ENCODE assay signal across 8 cellular contexts in the genomic region with DNA sequence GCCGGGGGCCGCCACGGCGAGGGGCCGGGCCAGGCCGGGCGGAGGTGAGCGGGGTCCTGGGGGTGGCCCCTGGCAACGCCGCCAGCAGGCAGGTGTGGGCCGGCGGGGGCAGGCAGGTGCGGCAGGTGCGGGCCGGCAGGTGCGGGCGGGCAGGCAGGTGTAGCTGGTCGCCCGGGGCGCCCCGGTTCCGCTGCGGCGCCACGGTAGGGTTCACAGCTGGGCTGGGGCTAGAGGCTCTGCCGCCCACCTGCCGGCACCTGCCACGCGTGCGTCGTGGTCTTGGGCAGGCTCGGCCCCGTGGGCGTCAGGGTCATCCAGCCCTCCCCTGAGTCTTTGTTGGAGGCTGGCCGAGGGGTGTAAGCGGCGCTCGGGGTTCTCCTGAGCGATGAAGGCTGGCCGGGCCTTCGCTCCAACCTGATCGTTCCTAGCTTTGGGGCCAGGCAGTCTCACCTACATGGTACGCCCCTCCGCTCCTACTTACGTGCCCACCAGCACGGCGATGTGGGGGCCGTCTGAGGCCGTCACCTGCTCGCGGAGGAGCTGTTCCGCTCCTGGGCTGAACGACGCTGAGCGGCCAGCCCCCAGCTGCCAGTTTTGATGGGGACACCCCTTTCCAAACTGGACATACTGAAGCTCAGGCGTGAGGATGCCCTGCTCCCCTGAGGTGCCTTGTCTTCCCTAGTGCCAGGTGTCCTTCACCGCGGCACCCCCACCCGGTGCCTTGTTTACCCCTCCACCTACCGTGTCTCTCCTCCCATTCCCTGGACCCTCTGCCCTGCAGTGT. TPM values are rescaled to one million over a fixed set of nuclear protein-coding genes. Genes with fewer than 3 reads are reported as not detected.
A peak's percentile ranks its signal among the peaks of the same experiment; 100 is the strongest.
DNase-seq lines count a peak whose midpoint lies in the region; ATAC-seq and TF ChIP-seq lines count a peak whose summit lies in the region.

No MANE protein-coding gene starts in this region.

- H3F3A ChIP-seq in smooth muscle cell (ENCODE audit: low read depth), result no peaks in the 10 kb centered on the region

- peaks cover 45% of the 10 kb centered on the region for H4K20me1 ChIP-seq in smooth muscle cell (ENCODE audit: low read depth)

- peak overlapping the region; percentile 79 for H3K4me3 ChIP-seq in CD4-positive, CD25-positive, alpha-beta regulatory T cell (ENCODE audit: low read depth, low read length)
- peak overlapping the region; percentile 97 for H3K4me3 ChIP-seq in right cardiac atrium (ENCODE audit: low read length)
- peak overlapping the region; percentile 99 for H3K4me3 ChIP-seq in smooth muscle cell

- no peaks in the 10 kb centered on the region for H3K36me3 Mint-ChIP-seq in CD4-positive, CD25-positive, alpha-beta regulatory T cell
- H3K36me3 Mint-ChIP-seq in activated CD8-positive, alpha-beta T cell treated with anti-CD3 and anti-CD28 coated beads for 36 hours (ENCODE audit: low read depth), result peaks cover 24% of the 10 kb centered on the region

- WGBS in right cardiac atrium, result 2% methylated on average over 60 of the region's 60 CpGs
- WGBS in smooth muscle cell (ENCODE audit: low lambda C conversion rate), result 5% methylated on average over 40 of the region's 60 CpGs

- CTCF ChIA-PET in activated CD8-positive, alpha-beta T cell treated with anti-CD3 and anti-CD28 coated beads for 36 hours (lab: Charles Lee), result interaction anchor here (1.0 to 1.5 kb wide), 3 partner anchors 8 to 49 kb away, joined by 3 to 4 read pairs (median 3); no protein-coding TSS in a partner anchor

- POLR2A ChIA-PET in activated CD8-positive, alpha-beta T cell treated with anti-CD3 and anti-CD28 coated beads for 36 hours (lab: Charles Lee), result interaction anchor here (0.7 to 3.2 kb wide), 14 partner anchors 9 to 362 kb away, joined by 3 to 18 read pairs (median 4); a partner anchor contains a TSS

- intact Hi-C loops in activated CD8-positive, alpha-beta T cell treated with anti-CD3 and anti-CD28 coated beads for 36 hours (cut with micrococcal nuclease), result no loop called here
- intact Hi-C loops in right cardiac atrium (cut with DNase I), result no loop called here

- H3K4me1 ChIP-seq in CD4-positive, CD25-positive, alpha-beta regulatory T cell (ENCODE audit: control insufficient read depth, insufficient read depth, low read length, poor library complexity, severe bottlenecking), result peaks cover 41% of the 10 kb centered on the region
- H3K4me1 ChIP-seq in right cardiac atrium (ENCODE audit: control insufficient read depth, insufficient read depth, low read length), result peaks cover 15% of the 10 kb centered on the region
- H3K4me1 ChIP-seq in smooth muscle cell (ENCODE audit: low read depth), result peaks cover 13% of the 10 kb centered on the region

- ATAC-seq in CD4-positive, CD25-positive, alpha-beta regulatory T cell (ENCODE audit: low read depth in 2 of 2), result no peak
- ATAC-seq in GM19035 (IDR thresholded peaks at IDR 0.05; ENCODE audit: unreplicated experiment), result peak; percentile 32
- ATAC-seq in HG03280 (IDR thresholded peaks at IDR 0.05; ENCODE audit: unreplicated experiment), result peak; percentile 9
- peak; percentile 7 for ATAC-seq in activated CD8-positive, alpha-beta T cell treated with anti-CD3 and anti-CD28 coated beads for 36 hours
- ATAC-seq in right cardiac atrium, result peak in 1 of 2 donors; percentile 0

- TF ChIP-seq CTCF in activated CD8-positive, alpha-beta T cell treated with anti-CD3 and anti-CD28 coated beads for 36 hours (IDR thresholded peaks at IDR 0.05), result no peak
- no peak for TF ChIP-seq CTCF in smooth muscle cell (IDR thresholded peaks at IDR 0.05; ENCODE audit: borderline replicate concordance, insufficient read depth, poor library complexity, severe bottlenecking)

- DNase-seq in CD4-positive, CD25-positive, alpha-beta regulatory T cell, result peak in 1 of 3 donors; percentile 21
- peak; percentile 61 for DNase-seq in activated CD8-positive, alpha-beta T cell treated with anti-CD3 and anti-CD28 coated beads for 36 hours
- DNase-seq in right cardiac atrium (peak; percentile 34 to 59 (median 58)), smooth muscle cell (lab: John Stamatoyannopoulos, UW; ENCODE audit: unreplicated experiment) (no peak), SHP77 (lab: John Stamatoyannopoulos, UW) (no peak)
- DNase-seq in activated effector memory CD4-positive, alpha-beta T cell treated with Interleukin-2 at 50 U/mL for 16 hours, result no peak

- H3K4me3 Mint-ChIP-seq in CD4-positive, CD25-positive, alpha-beta regulatory T cell, result peak overlapping the region; percentile 83 to 92 (median 86)
- H3K4me3 Mint-ChIP-seq in activated CD8-positive, alpha-beta T cell treated with anti-CD3 and anti-CD28 coated beads for 36 hours, result peak overlapping the region; percentile 83

- peaks cover 4% of the 10 kb centered on the region for H3K27me3 Mint-ChIP-seq in CD4-positive, CD25-positive, alpha-beta regulatory T cell
- H3K27me3 Mint-ChIP-seq in activated CD8-positive, alpha-beta T cell treated with anti-CD3 and anti-CD28 coated beads for 36 hours, result no peaks in the 10 kb centered on the region

- H3K27ac ChIP-seq in CD4-positive, CD25-positive, alpha-beta regulatory T cell (ENCODE audit: insufficient read depth, low read length, poor library complexity, severe bottlenecking), result peak overlapping the region; percentile 80
- H3K27ac ChIP-seq in right cardiac atrium (ENCODE audit: low read length) (peak overlapping the region; percentile 54), smooth muscle cell (ENCODE audit: low read depth) (no peak overlapping the region)

- peak overlapping the region; percentile 68 for H3K9ac ChIP-seq in smooth muscle cell (ENCODE audit: low read depth)

- peak overlapping the region; percentile 80 to 90 (median 83) for H3K27ac Mint-ChIP-seq in CD4-positive, CD25-positive, alpha-beta regulatory T cell
- H3K27ac Mint-ChIP-seq in activated CD8-positive, alpha-beta T cell treated with anti-CD3 and anti-CD28 coated beads for 36 hours, result peak overlapping the region; percentile 81

- peaks cover 17 to 53% (median 41%) of the 10 kb centered on the region in 4 donors for H3K4me1 Mint-ChIP-seq in CD4-positive, CD25-positive, alpha-beta regulatory T cell
- H3K4me1 Mint-ChIP-seq in activated CD8-positive, alpha-beta T cell treated with anti-CD3 and anti-CD28 coated beads for 36 hours (ENCODE audit: low read depth), result peaks cover 38% of the 10 kb centered on the region

- H3K36me3 ChIP-seq in CD4-positive, CD25-positive, alpha-beta regulatory T cell (ENCODE audit: control insufficient read depth, insufficient read depth, low read length), result no peaks in the 10 kb centered on the region
- no peaks in the 10 kb centered on the region for H3K36me3 ChIP-seq in smooth muscle cell (ENCODE audit: low read depth)

- no peaks in the 10 kb centered on the region for H3K27me3 ChIP-seq in CD4-positive, CD25-positive, alpha-beta regulatory T cell (ENCODE audit: control insufficient read depth, insufficient read depth, low read length)
- no peaks in the 10 kb centered on the region for H3K27me3 ChIP-seq in right cardiac atrium (ENCODE audit: control insufficient read depth, insufficient read depth)
- no peaks in the 10 kb centered on the region for H3K27me3 ChIP-seq in smooth muscle cell (ENCODE audit: low read depth)

- no peak overlapping the region for H2AFZ ChIP-seq in smooth muscle cell (ENCODE audit: low read depth)

- no peaks in the 10 kb centered on the region for H3K9me3 ChIP-seq in CD4-positive, CD25-positive, alpha-beta regulatory T cell (ENCODE audit: control insufficient read depth in 2 of 2, low read length in 2 of 2)
- no peaks in the 10 kb centered on the region for H3K9me3 ChIP-seq in right cardiac atrium (ENCODE audit: control insufficient read depth, low read length)
- H3K9me3 ChIP-seq in smooth muscle cell (replicated peaks; ENCODE audit: low read depth), result no peaks in the 10 kb centered on the region

- H3K4me2 ChIP-seq in smooth muscle cell, result peak overlapping the region; percentile 98

- peaks cover 40% of the 10 kb centered on the region for H3K79me2 ChIP-seq in smooth muscle cell (ENCODE audit: low read depth)

- no peaks in the 10 kb centered on the region for H3K9me3 Mint-ChIP-seq in CD4-positive, CD25-positive, alpha-beta regulatory T cell
- no peaks in the 10 kb centered on the region for H3K9me3 Mint-ChIP-seq in activated CD8-positive, alpha-beta T cell treated with anti-CD3 and anti-CD28 coated beads for 36 hours

RNA-seq across cellular contexts. Expression of a gene that starts 0.5 kb away (rescaled TPM):
- 110 TPM for total RNA-seq in CD4-positive, CD25-positive, alpha-beta regulatory T cell
- polyA plus RNA-seq in CD4-positive, CD25-positive, alpha-beta regulatory T cell, result 1 to 10 TPM; 2.9 to 5.0 (median 4.4) TPM
- total RNA-seq in activated CD8-positive, alpha-beta T cell treated with anti-CD3 and anti-CD28 coated beads for 36 hours, result 100 to 1,000 TPM; 131 to 134 TPM
- total RNA-seq in right cardiac atrium (10 to 100 TPM; 47.4 to 61.6 (median 51.2) TPM), smooth muscle cell (5.7 and 8.8 TPM in 2 replicates)
- polyA plus RNA-seq in right cardiac atrium (36.3 TPM), smooth muscle cell (17.2 and 34.8 TPM in 2 replicates)

RNA-seq across cellular contexts. Expression of a gene that starts 47.3 kb away (rescaled TPM):
- total RNA-seq in CD4-positive, CD25-positive, alpha-beta regulatory T cell, result 670 TPM
- polyA plus RNA-seq in CD4-positive, CD25-positive, alpha-beta regulatory T cell, result 1,000 to 10,000 TPM; 4,149 to 4,426 (median 4,258) TPM
- total RNA-seq in activated CD8-positive, alpha-beta T cell treated with anti-CD3 and anti-CD28 coated beads for 36 hours, result 1,000 to 10,000 TPM; 2,824 to 2,882 TPM
- total RNA-seq in right cardiac atrium, result 100 to 1,000 TPM; 411 to 510 (median 490) TPM
- 1,145 TPM for polyA plus RNA-seq in right cardiac atrium
- total RNA-seq in smooth muscle cell, result 3,153 and 3,434 TPM in 2 replicates
- 2,853 and 2,990 TPM in 2 replicates for polyA plus RNA-seq in smooth muscle cell

Comparison
In these comparisons a context has a peak if more than half of its experiments do, and no peak if none do; other contexts are left out.
1. ATAC-seq: peak in GM19035 (single experiment), HG03280 (single experiment) and activated CD8-positive, alpha-beta T cell treated with anti-CD3 and anti-CD28 coated beads for 36 hours (single experiment); none in CD4-positive, CD25-positive, alpha-beta regulatory T cell (0 of 2).
2. DNase-seq: peak in activated CD8-positive, alpha-beta T cell treated with anti-CD3 and anti-CD28 coated beads for 36 hours (single experiment) and right cardiac atrium (3 of 3); none in smooth muscle cell (single experiment), activated effector memory CD4-positive, alpha-beta T cell treated with Interleukin-2 at 50 U/mL for 16 hours (single experiment) and SHP77 (0 of 2).
3. Peak in every context shown above with its lines, with median percentiles within 50 percentile points of each other: H3K4me3 ChIP-seq.